In genomic region chr12:6530576-6531260, GRCh38 we compare ENCODE assay signal across 1 cellular context.
TF ChIP-seq lines count a peak whose summit lies in the region.

No MANE protein-coding gene starts in this region.

TF ChIP-seq in HepG2, 621 proteins besides CTCF, POLR2A, EP300 and RAD21:
- peak; percentile 45 for TF ChIP-seq POLR2AphosphoS5 (IDR thresholded peaks at IDR 0.05; ENCODE audit: low read depth, low read length)
- TF ChIP-seq SALL1 (CRISPR knock-in tag; IDR thresholded peaks at IDR 0.05): no peak
- TF ChIP-seq ZNF687 (CRISPR knock-in tag; IDR thresholded peaks at IDR 0.05): peak; percentile 14; the same call in 1 of the 2 replicates
- TF ChIP-seq MED1 (CRISPR knock-in tag; IDR thresholded peaks at IDR 0.05): no peak
